Comparison of ENCODE assay signal across 19 cellular contexts in genomic region chr4:99853190-99853589, GRCh38. TPM values are rescaled to one million over a fixed set of nuclear protein-coding genes. Genes with fewer than 3 reads are reported as not detected.
DNase-seq lines count a peak whose midpoint lies in the region; ATAC-seq and TF ChIP-seq lines count a peak whose summit lies in the region.
"Had no signal": no experiment of that assay in that cellular context is flagged by ENCODE, and none has a peak within 500 bp of the region (broad histone marks: within the 10 kb centered on the region; RNA-seq: fewer than 3 reads in every experiment).

No MANE protein-coding gene starts in this region.

- no peaks in the 10 kb centered on the region for H3F3A ChIP-seq in neural progenitor cell (ENCODE audit: low read depth)

- no peak overlapping the region for H3K4me3 ChIP-seq in neural progenitor cell

- no peaks in the 10 kb centered on the region for H4K20me1 ChIP-seq in neural progenitor cell (ENCODE audit: low read depth)

- H3K27ac ChIP-seq in neural progenitor cell: no peak overlapping the region
- H3K27ac ChIP-seq: 22Rv1 had no signal

- H3K27me3 ChIP-seq in neural progenitor cell: no peaks in the 10 kb centered on the region

- no peaks in the 10 kb centered on the region for H3K27me3 Mint-ChIP-seq in T-helper 1 cell treated with Interleukin-12 subunit alpha and Interleukin-12 subunit beta and Interleukin-4 antibody, amounts not matched to agents 30 μg/mL and 1 μg/mL, for 36 hours (ENCODE audit: low read depth)
- no peaks in the 10 kb centered on the region for H3K27me3 Mint-ChIP-seq in activated naive CD8-positive, alpha-beta T cell treated with anti-CD3 and anti-CD28 coated beads for 36 hours
- H3K27me3 Mint-ChIP-seq in neural progenitor cell (ENCODE audit: insufficient read depth, low read depth): peaks cover 2% of the 10 kb centered on the region

- H3K4me3 Mint-ChIP-seq in T-helper 1 cell treated with Interleukin-12 subunit alpha and Interleukin-12 subunit beta and Interleukin-4 antibody, amounts not matched to agents 30 μg/mL and 1 μg/mL, for 36 hours: no peak overlapping the region
- H3K4me3 Mint-ChIP-seq in activated naive CD8-positive, alpha-beta T cell treated with anti-CD3 and anti-CD28 coated beads for 36 hours: no peak overlapping the region
- H3K4me3 Mint-ChIP-seq in neural progenitor cell: no peak overlapping the region
- H3K4me3 Mint-ChIP-seq: HFFc6 had no signal

- DNase-seq in T-helper 1 cell (no peak), omental fat pad (ENCODE audit: low spot score) (no peak), NK-92 (lab: John Stamatoyannopoulos, UW; ENCODE audit: unreplicated experiment) (no peak), neural progenitor cell (ENCODE audit: low spot score) (no peak)
- no peak for DNase-seq in activated naive CD4-positive, alpha-beta T cell treated with anti-CD3 and anti-CD28 coated beads, Interleukin-2, amount 50 U/mL, for 72 hours (ENCODE audit: low spot score in 2 of 2)
- no peak for DNase-seq in activated naive CD4-positive, alpha-beta T cell treated with anti-CD3 and anti-CD28 coated beads, Interleukin-2, amount 50 U/mL, for 16 hours
- DNase-seq in activated naive CD8-positive, alpha-beta T cell treated with anti-CD3 and anti-CD28 coated beads for 36 hours: no peak
- DNase-seq: AML-193, Caco-2, HFFc6, KBM-7, NCI-H187, NCI-H2227 treated with DMSO at 0.1 percent for 48 hours, NCI-H82, PC-3, RPMI8226 had no signal

- no peaks in the 10 kb centered on the region for H3K9me3 Mint-ChIP-seq in T-helper 1 cell treated with Interleukin-12 subunit alpha and Interleukin-12 subunit beta and Interleukin-4 antibody, amounts not matched to agents 30 μg/mL and 1 μg/mL, for 36 hours
- H3K9me3 Mint-ChIP-seq in activated naive CD4-positive, alpha-beta T cell treated with anti-CD3 and anti-CD28 coated beads, Interleukin-2, amount 50 U/mL, for 72 hours: no peaks in the 10 kb centered on the region
- peaks cover 1% of the 10 kb centered on the region for H3K9me3 Mint-ChIP-seq in activated naive CD8-positive, alpha-beta T cell treated with anti-CD3 and anti-CD28 coated beads for 36 hours
- H3K9me3 Mint-ChIP-seq in neural progenitor cell: no peaks in the 10 kb centered on the region
- H3K9me3 Mint-ChIP-seq: HFFc6 had no signal

- no peaks in the 10 kb centered on the region for H3K36me3 ChIP-seq in neural progenitor cell

- H3K9me3 ChIP-seq in neural progenitor cell (ENCODE audit: low read depth): no peaks in the 10 kb centered on the region
- H3K9me3 ChIP-seq: Caco-2 had no signal

- no peak for ATAC-seq in activated naive CD4-positive, alpha-beta T cell treated with anti-CD3 and anti-CD28 coated beads, Interleukin-2, amount 50 U/mL, for 72 hours
- ATAC-seq in omental fat pad (ENCODE audit: low FRiP score): no peak
- ATAC-seq: HepG2, PC-3 had no signal

- peak overlapping the region; percentile 37 for H3K27ac Mint-ChIP-seq in T-helper 1 cell treated with Interleukin-12 subunit alpha and Interleukin-12 subunit beta and Interleukin-4 antibody, amounts not matched to agents 30 μg/mL and 1 μg/mL, for 36 hours
- H3K27ac Mint-ChIP-seq in activated naive CD4-positive, alpha-beta T cell treated with anti-CD3 and anti-CD28 coated beads, Interleukin-2, amount 50 U/mL, for 72 hours: peak overlapping the region; percentile 73 to 95
- H3K27ac Mint-ChIP-seq in activated naive CD8-positive, alpha-beta T cell treated with anti-CD3 and anti-CD28 coated beads for 36 hours: peak overlapping the region; percentile 90
- H3K27ac Mint-ChIP-seq in neural progenitor cell: no peak overlapping the region
- H3K27ac Mint-ChIP-seq: HFFc6 had no signal

- no peak overlapping the region for H3K9ac ChIP-seq in neural progenitor cell

- peaks cover 70% of the 10 kb centered on the region for H3K4me1 Mint-ChIP-seq in T-helper 1 cell treated with Interleukin-12 subunit alpha and Interleukin-12 subunit beta and Interleukin-4 antibody, amounts not matched to agents 30 μg/mL and 1 μg/mL, for 36 hours (ENCODE audit: low read depth)
- H3K4me1 Mint-ChIP-seq in activated naive CD8-positive, alpha-beta T cell treated with anti-CD3 and anti-CD28 coated beads for 36 hours: peaks cover 78% of the 10 kb centered on the region
- peaks cover 13% of the 10 kb centered on the region for H3K4me1 Mint-ChIP-seq in neural progenitor cell

- H3K79me2 ChIP-seq in neural progenitor cell (ENCODE audit: low read depth): no peaks in the 10 kb centered on the region

- H2AFZ ChIP-seq in neural progenitor cell (replicated peaks): no peak overlapping the region

- H3K36me3 Mint-ChIP-seq in T-helper 1 cell treated with Interleukin-12 subunit alpha and Interleukin-12 subunit beta and Interleukin-4 antibody, amounts not matched to agents 30 μg/mL and 1 μg/mL, for 36 hours (ENCODE audit: low read depth): peaks cover 56% of the 10 kb centered on the region
- H3K36me3 Mint-ChIP-seq in activated naive CD4-positive, alpha-beta T cell treated with anti-CD3 and anti-CD28 coated beads, Interleukin-2, amount 50 U/mL, for 72 hours: peaks cover 27 to 58% of the 10 kb centered on the region in 2 donors
- peaks cover 68% of the 10 kb centered on the region for H3K36me3 Mint-ChIP-seq in activated naive CD8-positive, alpha-beta T cell treated with anti-CD3 and anti-CD28 coated beads for 36 hours
- no peaks in the 10 kb centered on the region for H3K36me3 Mint-ChIP-seq in neural progenitor cell

- no peak for TF ChIP-seq CTCF in omental fat pad (IDR thresholded peaks at IDR 0.05)
- no peak for TF ChIP-seq CTCF in neural progenitor cell (IDR thresholded peaks at IDR 0.05)

- H3K4me2 ChIP-seq in neural progenitor cell: no peak overlapping the region

- H3K4me1 ChIP-seq in neural progenitor cell: peaks cover 4% of the 10 kb centered on the region
- H3K4me1 ChIP-seq: Caco-2 had no signal

RNA-seq across cellular contexts. Expression of gene DAPP1, which starts 36.6 kb away (rescaled TPM):
- 10 to 100 TPM; 43.3 to 66.9 TPM for total RNA-seq in activated naive CD4-positive, alpha-beta T cell treated with anti-CD3 and anti-CD28 coated beads, Interleukin-2, amount 50 U/mL, for 72 hours
- 10 to 100 TPM; 37.9 to 39.7 TPM for total RNA-seq in activated naive CD8-positive, alpha-beta T cell treated with anti-CD3 and anti-CD28 coated beads for 36 hours
- 1 to 10 TPM; 1.6 to 6.1 (median 4.2) TPM for total RNA-seq in omental fat pad
- total RNA-seq in neural progenitor cell (ENCODE audit: low replicate concordance): not detected in 2 replicates
- total RNA-seq: Caco-2, HepG2, HFFc6 had no signal

RNA-seq across cellular contexts. Expression of gene LAMTOR3, which starts 41.0 kb away (rescaled TPM):
- total RNA-seq in activated naive CD4-positive, alpha-beta T cell treated with anti-CD3 and anti-CD28 coated beads, Interleukin-2, amount 50 U/mL, for 72 hours: 10 to 100 TPM; 27.4 to 38.7 TPM
- 10 to 100 TPM; 33.6 to 35.1 TPM for total RNA-seq in activated naive CD8-positive, alpha-beta T cell treated with anti-CD3 and anti-CD28 coated beads for 36 hours
- total RNA-seq in omental fat pad: 10 to 100 TPM; 41.3 to 48.9 (median 43.6) TPM
- total RNA-seq in neural progenitor cell (ENCODE audit: low replicate concordance): 58.4 and 96.7 TPM in 2 replicates

Comparison
In these comparisons a context has a peak if more than half of its experiments do, and no peak if none do; other contexts are left out.
1. RNA of gene DAPP1, which starts 36.6 kb away (total RNA-seq): 43.3 to 66.9 TPM in activated naive CD4-positive, alpha-beta T cell treated with anti-CD3 and anti-CD28 coated beads, Interleukin-2, amount 50 U/mL, for 72 hours and 37.9 to 39.7 TPM in activated naive CD8-positive, alpha-beta T cell treated with anti-CD3 and anti-CD28 coated beads for 36 hours; 1.6 to 6.1 TPM in omental fat pad and not detected in neural progenitor cell; every median in the first group is over 4 times any median in the second.